In genomic region chrX:18353931-18354368, GRCh38 we compare ENCODE assay signal across 8 cellular contexts. TPM values are rescaled to one million over a fixed set of nuclear protein-coding genes. Genes with fewer than 3 reads are reported as not detected.
A peak's percentile ranks its signal among the peaks of the same experiment; 100 is the strongest.
DNase-seq lines count a peak whose midpoint lies in the region; ATAC-seq and TF ChIP-seq lines count a peak whose summit lies in the region.

No MANE protein-coding gene starts in this region.

- BruUV-seq in HCT116 (replicated peaks; lab: Mats Ljungman, UMichigan), result no TSS peak

- RAD21 ChIA-PET in HCT116 (lab: Charles Lee; ENCODE audit: low non-redundant PET in 1 of 2, low total read pairs in 2 of 2, uncharacterized antibody in 2 of 2, unreplicated experiment in 2 of 2), result no interaction called here

- peaks cover 0 to 5% of the 10 kb centered on the region in 2 donors for H3K4me1 Mint-ChIP-seq in natural killer cell treated with Interleukin-12 subunit alpha and Interleukin-12 subunit beta and Interleukin-15 and Interleukin-18, amount 100 ng/mL, for 72 hours (ENCODE audit: low read depth in 2 of 2)

- H3K27ac Mint-ChIP-seq in natural killer cell treated with Interleukin-12 subunit alpha and Interleukin-12 subunit beta and Interleukin-15 and Interleukin-18, amount 100 ng/mL, for 72 hours, result no peak overlapping the region

- H3K36me3 Mint-ChIP-seq in natural killer cell treated with Interleukin-12 subunit alpha and Interleukin-12 subunit beta and Interleukin-15 and Interleukin-18, amount 100 ng/mL, for 72 hours, result no peaks in the 10 kb centered on the region

- H3K9ac ChIP-seq in HCT116 (ENCODE audit: low read length), result peak overlapping the region; percentile 54

- CTCF ChIA-PET in HCT116 (lab: Charles Lee), result no interaction called here

- POLR2A ChIA-PET in HCT116 (lab: Charles Lee), result no interaction called here

- H3K4me2 ChIP-seq in HCT116 (ENCODE audit: low read length), result peak overlapping the region; percentile 79

- TF ChIP-seq RAD21 in HCT116 (IDR thresholded peaks at IDR 0.05; ENCODE audit: low read depth), result no peak

- H3K9me3 Mint-ChIP-seq in natural killer cell treated with Interleukin-12 subunit alpha and Interleukin-12 subunit beta and Interleukin-15 and Interleukin-18, amount 100 ng/mL, for 72 hours, result no peaks in the 10 kb centered on the region

- H3K79me2 ChIP-seq in HCT116 (ENCODE audit: insufficient read depth, low read length), result peaks cover 27% of the 10 kb centered on the region

- H3K9me2 ChIP-seq in HCT116 (ENCODE audit: insufficient read depth), result no peaks in the 10 kb centered on the region

- peaks cover 8 to 10% of the 10 kb centered on the region in 2 experiments; a peak in 3 of 4 replicates for H3K4me1 ChIP-seq in HCT116 (ENCODE audit: control insufficient read depth in 1 of 2, insufficient read depth in 2 of 2, low read length in 2 of 2)
- H3K4me1 ChIP-seq in vagina, result no peaks in the 10 kb centered on the region

- ATAC-seq in HCT116, result peak; percentile 75
- ATAC-seq in natural killer cell treated with Interleukin-12 subunit alpha and Interleukin-12 subunit beta and Interleukin-15 and Interleukin-18, amount 100 ng/mL, for 72 hours, result peak; percentile 44 to 50
- ATAC-seq in GM21447 (IDR thresholded peaks at IDR 0.05; ENCODE audit: unreplicated experiment), result no peak

- H3K9me3 ChIP-seq in HCT116 (ENCODE audit: control insufficient read depth in 1 of 2, insufficient read depth in 1 of 2, low read depth in 1 of 2, low read length in 2 of 2) (no peaks in the 10 kb centered on the region), vagina (no peaks in the 10 kb centered on the region)

- H3K4me3 ChIP-seq in HCT116 (replicated peaks in 1 of 2; ENCODE audit: low read depth in 1 of 2, low read length in 2 of 2) (peak overlapping the region; percentile 47 to 57), epithelial cell of esophagus (ENCODE audit: low read length) (peak overlapping the region; percentile 44), vagina (peak overlapping the region; percentile 54 to 61)

- H3K36me3 ChIP-seq in HCT116 (ENCODE audit: control insufficient read depth in 1 of 2, insufficient read depth in 2 of 2, low read length in 2 of 2) (no peaks in the 10 kb centered on the region), vagina (no peaks in the 10 kb centered on the region)

- H3K4me3 Mint-ChIP-seq in natural killer cell treated with Interleukin-12 subunit alpha and Interleukin-12 subunit beta and Interleukin-15 and Interleukin-18, amount 100 ng/mL, for 72 hours, result peak overlapping the region; percentile 58

- no peak overlapping the region for H2AFZ ChIP-seq in HCT116 (ENCODE audit: low read depth, low read length, poor library complexity, severe bottlenecking)

- DNase-seq in 8988T (peak; percentile 43), HCT116 (ENCODE audit: low read depth, low spot score) (no peak), epithelial cell of esophagus (ENCODE audit: low read depth) (no peak), vagina (ENCODE audit: extremely low spot score in 2 of 2) (no peak), amniotic stem cell (lab: John Stamatoyannopoulos, UW) (no peak)
- peak; percentile 22 for DNase-seq in activated CD4-positive, alpha-beta T cell treated with anti-CD3 and anti-CD28 coated beads for 48 hours
- no peak for DNase-seq in natural killer cell treated with Interleukin-12 subunit alpha and Interleukin-12 subunit beta and Interleukin-15 and Interleukin-18, amount 100 ng/mL, for 72 hours (ENCODE audit: low spot score)

- peaks cover 14 to 17% of the 10 kb centered on the region in 2 donors for H3K27me3 Mint-ChIP-seq in natural killer cell treated with Interleukin-12 subunit alpha and Interleukin-12 subunit beta and Interleukin-15 and Interleukin-18, amount 100 ng/mL, for 72 hours

- no peaks in the 10 kb centered on the region for H4K20me1 ChIP-seq in HCT116 (ENCODE audit: insufficient read depth)

- intact Hi-C loops in HCT116 (cut with micrococcal nuclease) (no loop called here), vagina (cut with DNase I) (no loop called here)

- no peak for TF ChIP-seq POLR2A in HCT116 (IDR thresholded peaks at IDR 0.05; ENCODE audit: borderline replicate concordance, extremely low read depth, insufficient read depth, insufficient read length)
- no peak for TF ChIP-seq POLR2A in vagina (IDR thresholded peaks at IDR 0.05)

- H3K27ac ChIP-seq in HCT116 (ENCODE audit: low read depth, low read length) (peak overlapping the region; percentile 45; the same call in 1 of the 2 replicates), vagina (no peak overlapping the region)

- TF ChIP-seq CTCF in HCT116 (IDR thresholded peaks at IDR 0.05 in 2 of 3, conservative IDR thresholded peaks at IDR 0.05 in 1 of 3; ENCODE audit: borderline replicate concordance in 1 of 3, insufficient read depth in 1 of 3, low read depth in 2 of 3, low read length in 2 of 3) (no peak), epithelial cell of esophagus (IDR thresholded peaks at IDR 0.05; ENCODE audit: insufficient read depth, low read depth, low read length, missing control alignments) (no peak), vagina (IDR thresholded peaks at IDR 0.05) (no peak)

- H3K27me3 ChIP-seq in HCT116 (ENCODE audit: insufficient read depth, low read length), result no peaks in the 10 kb centered on the region
- no peaks in the 10 kb centered on the region for H3K27me3 ChIP-seq in vagina

TF ChIP-seq in HCT116, 20 proteins besides CTCF, POLR2A, EP300 and RAD21:
- TF ChIP-seq MAX (IDR thresholded peaks at IDR 0.05) (peak; percentile 49; the same call in 1 of the 2 replicates), SP1 (IDR thresholded peaks at IDR 0.05; ENCODE audit: low read depth) (no peak), ZNF274 (IDR thresholded peaks at IDR 0.05; ENCODE audit: low read depth, low read length) (no peak), TCF7L2 (IDR thresholded peaks at IDR 0.05; ENCODE audit: borderline replicate concordance, extremely low read depth, insufficient read depth, insufficient read length) (no peak), ATF3 (IDR thresholded peaks at IDR 0.05) (no peak), SIN3A (IDR thresholded peaks at IDR 0.05; ENCODE audit: low read depth) (no peak), ZFX (IDR thresholded peaks at IDR 0.05) (peak; percentile 19; the same call in 1 of the 2 replicates), POLR2AphosphoS5 (IDR thresholded peaks at IDR 0.05; ENCODE audit: low read depth, low read length) (no peak), FOSL1 (IDR thresholded peaks at IDR 0.05; ENCODE audit: low read depth) (no peak), JUND (IDR thresholded peaks at IDR 0.05) (no peak), REST (IDR thresholded peaks at IDR 0.05; ENCODE audit: low read depth) (no peak), CEBPB (IDR thresholded peaks at IDR 0.05; ENCODE audit: low read depth) (no peak), CBX3 (IDR thresholded peaks at IDR 0.05; ENCODE audit: low read depth) (no peak), EZH2 (IDR thresholded peaks at IDR 0.05) (no peak)

RNA-seq across cellular contexts. Expression of gene SCML2, which starts 0.5 kb away (rescaled TPM):
- total RNA-seq in HCT116 (2021; ENCODE audit: unreplicated experiment) (5.2 TPM), vagina (2.2 TPM)
- 0.97 and 1.4 TPM in 2 replicates for polyA plus RNA-seq in HCT116 (2012)
- 1 to 10 TPM; 1.2 to 2.0 TPM for total RNA-seq in natural killer cell treated with Interleukin-12 subunit alpha and Interleukin-12 subunit beta and Interleukin-15 and Interleukin-18, amount 100 ng/mL, for 72 hours

Comparison
In these comparisons a context has a peak if more than half of its experiments do, and no peak if none do; other contexts are left out.
1. DNase-seq: peak in 8988T (single experiment) and activated CD4-positive, alpha-beta T cell treated with anti-CD3 and anti-CD28 coated beads for 48 hours (single experiment); none in HCT116 (single experiment), epithelial cell of esophagus (single experiment), natural killer cell treated with Interleukin-12 subunit alpha and Interleukin-12 subunit beta and Interleukin-15 and Interleukin-18, amount 100 ng/mL, for 72 hours (single experiment), vagina (0 of 2) and amniotic stem cell (single experiment).
2. Peak in every context shown above with its lines, with median percentiles within 50 percentile points of each other: H3K4me3 ChIP-seq.